ENCODE assay signal across 19 cellular contexts in genomic region chr16:86122681-86123342, GRCh38.
"Had no signal": no experiment of that assay in that cellular context is flagged by ENCODE, and none has a peak within 500 bp of the region (broad histone marks: within the 10 kb centered on the region; RNA-seq: fewer than 3 reads in every experiment).

No MANE protein-coding gene starts in this region.

- H3K9me3 Mint-ChIP-seq: activated T-cell treated with anti-CD3 and anti-CD28 coated beads, Interleukin-2, amount 50 U/mL, for 4 hours; activated T-helper 2 cell treated with anti-CD3 and anti-CD28 coated beads, Interferon-gamma antibody, Interleukin-2, Interleukin-4, amounts not matched to agents 10 μg/mL and 5 μg/mL and 100 μg/mL, durations not matched to agents 14 hours and 24 hours and 36 hours; nephron progenitor cell; stimulated activated naive CD8-positive, alpha-beta T cell treated with anti-CD3 and anti-CD28 coated beads, Interleukin-15, amount 100 ng/mL, for 72 hours had no signal

- H3K36me3 Mint-ChIP-seq: activated naive CD8-positive, alpha-beta T cell had no signal

- DNase-seq: activated CD4-positive, alpha-beta T cell treated with anti-CD3 and anti-CD28 coated beads, Interleukin-2, amount 50 U/mL, for 48 hours; activated CD8-positive, alpha-beta memory T cell treated with anti-CD3 and anti-CD28 coated beads, Interleukin-2, amount 50 U/mL, for 48 hours; activated naive CD4-positive, alpha-beta T cell; activated T-cell treated with anti-CD3 and anti-CD28 coated beads, Interleukin-2, amount 50 U/mL, for 4 hours; adrenal gland; central memory CD4-positive, alpha-beta T cell; dermis blood vessel endothelial cell; effector CD8-positive, alpha-beta T cell; foreskin melanocyte; left lung; midbrain; nephron progenitor cell; right cardiac atrium; stimulated activated CD4-positive, alpha-beta T cell treated with anti-CD3 and anti-CD28 coated beads, Interleukin-1b, Interleukin-23, amount 100 ng/mL, for 48 hours; stimulated activated naive CD8-positive, alpha-beta T cell treated with anti-CD3 and anti-CD28 coated beads, Interleukin-15, amount 100 ng/mL, for 72 hours; tibial artery; WERI-Rb-1 had no signal

- H3K4me3 Mint-ChIP-seq: activated naive CD8-positive, alpha-beta T cell; activated T-cell treated with anti-CD3 and anti-CD28 coated beads, Interleukin-2, amount 50 U/mL, for 4 hours; stimulated activated naive CD8-positive, alpha-beta T cell treated with anti-CD3 and anti-CD28 coated beads, Interleukin-15, amount 100 ng/mL, for 72 hours had no signal

- H3K27ac Mint-ChIP-seq: activated naive CD8-positive, alpha-beta T cell; activated T-helper 2 cell treated with anti-CD3 and anti-CD28 coated beads, Interferon-gamma antibody, Interleukin-2, Interleukin-4, amounts not matched to agents 10 μg/mL and 5 μg/mL and 100 μg/mL, durations not matched to agents 14 hours and 24 hours and 36 hours; nephron progenitor cell; stimulated activated naive CD8-positive, alpha-beta T cell treated with anti-CD3 and anti-CD28 coated beads, Interleukin-15, amount 100 ng/mL, for 72 hours had no signal

- ATAC-seq: activated T-cell treated with anti-CD3 and anti-CD28 coated beads, Interleukin-2, amount 50 U/mL, for 4 hours; left lung; right cardiac atrium; stimulated activated naive CD8-positive, alpha-beta T cell treated with anti-CD3 and anti-CD28 coated beads, Interleukin-15, amount 100 ng/mL, for 72 hours had no signal
